36 cellular contexts compared by ENCODE assay signal in genomic region chr5:129155876-129156275, GRCh38.
A peak's percentile ranks its signal among the peaks of the same experiment; 100 is the strongest.
DNase-seq lines count a peak whose midpoint lies in the region; ATAC-seq, FAIRE-seq and TF ChIP-seq lines count a peak whose summit lies in the region.
"Had no signal": no experiment of that assay in that cellular context is flagged by ENCODE, and none has a peak within 500 bp of the region (broad histone marks: within the 10 kb centered on the region; RNA-seq: fewer than 3 reads in every experiment).

No MANE protein-coding gene starts in this region.

- no peak for TF ChIP-seq POLR2A in prostate gland (IDR thresholded peaks at IDR 0.05)

- DNase-seq in LNCaP clone FGC (ENCODE audit: low read depth) (peak; percentile 50), bronchial epithelial cell (ENCODE audit: low read depth) (no peak), prostate gland (ENCODE audit: low spot score) (peak; percentile 26)
- no peak for DNase-seq in effector CD8-positive, alpha-beta T cell (lab: John Stamatoyannopoulos, UW)
- no peak for DNase-seq in CD4-positive, alpha-beta memory T cell
- DNase-seq: 8988T; ACHN; AML-193; BE2C; C1 segment of cervical spinal cord; Caco-2; Calu3; CD4-positive, alpha-beta T cell; CD4-positive, CD25-positive, alpha-beta regulatory T cell; CD8-positive, alpha-beta memory T cell; CD8-positive, alpha-beta T cell; COR-L47; DMS 273 treated with DMSO at 0.1 percent for 48 hours; DMS153; DMS53; DMS79; DMS79 treated with DMSO at 0.1 percent for 48 hours; DND-41; EL had no signal

- no peak for ATAC-seq in HG02623 (IDR thresholded peaks at IDR 0.05; ENCODE audit: unreplicated experiment)
- ATAC-seq in GM21360 (IDR thresholded peaks at IDR 0.05; ENCODE audit: unreplicated experiment) = no peak
- ATAC-seq: A549; CD8-positive, alpha-beta T cell had no signal

- POLR2A ChIA-PET in CD4-positive, alpha-beta memory T cell (lab: Charles Lee; ENCODE audit: partially characterized antibody) = no interaction called here

- H3K36me3 ChIP-seq in bronchial epithelial cell (ENCODE audit: control insufficient read depth, insufficient read depth, low read length) (no peaks in the 10 kb centered on the region), prostate gland (no peaks in the 10 kb centered on the region)
- H3K36me3 ChIP-seq in CD4-positive, alpha-beta memory T cell (ENCODE audit: insufficient read depth, low read length) = no peaks in the 10 kb centered on the region
- H3K36me3 ChIP-seq: BE2C; BLaER1; BLaER1 treated with 17β-estradiol and CSF1 and Interleukin-3, amounts not matched to agents 10 nM and 100 nM had no signal

- H3K4me3 Mint-ChIP-seq in CD4-positive, alpha-beta memory T cell = no peak overlapping the region
- H3K4me3 Mint-ChIP-seq: B cell; CD14-positive monocyte; CD4-positive, alpha-beta T cell; CD4-positive, CD25-positive, alpha-beta regulatory T cell; CD8-positive, alpha-beta memory T cell; CD8-positive, alpha-beta T cell had no signal

- intact Hi-C loops in prostate gland (cut with DNase I) = no loop called here
- intact Hi-C loops in CD4-positive, alpha-beta memory T cell (cut with micrococcal nuclease) = no loop called here

- peaks cover 0 to 12% (median 8%) of the 10 kb centered on the region in 8 donors for H3K9me3 Mint-ChIP-seq in CD4-positive, alpha-beta memory T cell
- H3K9me3 Mint-ChIP-seq: CD4-positive, alpha-beta T cell had no signal

- H3K27me3 ChIP-seq in bronchial epithelial cell (ENCODE audit: control insufficient read depth, insufficient read depth, low read length) = no peaks in the 10 kb centered on the region
- H3K27me3 ChIP-seq in prostate gland (replicated peaks; ENCODE audit: insufficient read depth) = no peaks in the 10 kb centered on the region
- no peaks in the 10 kb centered on the region for H3K27me3 ChIP-seq in CD4-positive, alpha-beta memory T cell (ENCODE audit: insufficient read depth, low read length)
- H3K27me3 ChIP-seq: BE2C; BLaER1; BLaER1 treated with 17β-estradiol and CSF1 and Interleukin-3, amounts not matched to agents 10 nM and 100 nM had no signal

- CTCF ChIA-PET in CD4-positive, alpha-beta memory T cell (lab: Charles Lee; ENCODE audit: partially characterized antibody) = no interaction called here

- peak; percentile 66 for FAIRE-seq in bronchial epithelial cell (lab: Jason Lieb, UNC)
- FAIRE-seq: A204.1, A549, D721Med had no signal

- H3K27me3 Mint-ChIP-seq in CD4-positive, alpha-beta memory T cell = no peaks in the 10 kb centered on the region
- H3K27me3 Mint-ChIP-seq: B cell; CD4-positive, alpha-beta T cell; CD4-positive, CD25-positive, alpha-beta regulatory T cell; CD8-positive, alpha-beta memory T cell had no signal

- no peaks in the 10 kb centered on the region for H3K4me1 ChIP-seq in prostate gland (replicated peaks)
- H3K4me1 ChIP-seq in CD4-positive, alpha-beta memory T cell (ENCODE audit: insufficient read depth, low read length) = no peaks in the 10 kb centered on the region
- H3K4me1 ChIP-seq: A549; BE2C; BLaER1; BLaER1 treated with 17β-estradiol and CSF1 and Interleukin-3, amounts not matched to agents 10 nM and 100 nM; Caco-2 had no signal

- H3K27ac ChIP-seq in VCaP = peak overlapping the region; percentile 45; the same call in 1 of the 2 replicates
- no peak overlapping the region for H3K27ac ChIP-seq in prostate gland
- no peak overlapping the region for H3K27ac ChIP-seq in CD4-positive, alpha-beta memory T cell (ENCODE audit: low read depth, low read length)
- H3K27ac ChIP-seq: 22Rv1; A549; BLaER1; BLaER1 treated with 17β-estradiol and CSF1 and Interleukin-3, amounts not matched to agents 10 nM and 100 nM; C4-2B had no signal

- no peak for TF ChIP-seq CTCF in LNCaP clone FGC (IDR thresholded peaks at IDR 0.05; ENCODE audit: control insufficient read depth, extremely low read depth, insufficient read depth)
- TF ChIP-seq CTCF in VCaP (conservative IDR thresholded peaks at IDR 0.05) = no peak
- no peak for TF ChIP-seq CTCF in bronchial epithelial cell (IDR thresholded peaks at IDR 0.05; ENCODE audit: insufficient read depth, low read length, severe bottlenecking)
- TF ChIP-seq CTCF in prostate gland (IDR thresholded peaks at IDR 0.05) = no peak

- no peaks in the 10 kb centered on the region for H3K9me3 ChIP-seq in prostate gland
- no peaks in the 10 kb centered on the region for H3K9me3 ChIP-seq in CD4-positive, alpha-beta memory T cell (ENCODE audit: control insufficient read depth in 1 of 2, low read length in 2 of 2)
- H3K9me3 ChIP-seq: A549, BE2C, Caco-2 had no signal

- H3K4me3 ChIP-seq in LNCaP clone FGC (ENCODE audit: low read depth, low read length) (no peak overlapping the region), bronchial epithelial cell (ENCODE audit: low read depth, low read length) (no peak overlapping the region), prostate gland (no peak overlapping the region)
- H3K4me3 ChIP-seq in CD4-positive, alpha-beta memory T cell (ENCODE audit: low read length in 2 of 2) = no peak overlapping the region
- H3K4me3 ChIP-seq: A549; BLaER1; BLaER1 treated with 17β-estradiol and CSF1 and Interleukin-3, amounts not matched to agents 10 nM and 100 nM had no signal

- peaks cover 9 to 13% of the 10 kb centered on the region in 2 donors for H3K36me3 Mint-ChIP-seq in CD4-positive, alpha-beta memory T cell
- H3K36me3 Mint-ChIP-seq: CD14-positive monocyte had no signal

- no peaks in the 10 kb centered on the region for H3K4me1 Mint-ChIP-seq in CD4-positive, alpha-beta memory T cell
- H3K4me1 Mint-ChIP-seq: B cell; CD14-positive monocyte; CD4-positive, CD25-positive, alpha-beta regulatory T cell; CD8-positive, alpha-beta memory T cell had no signal

- WGBS in prostate gland = 79% methylated on average over 3 of the region's 3 CpGs

- no peak overlapping the region for H3K27ac Mint-ChIP-seq in CD4-positive, alpha-beta memory T cell
- H3K27ac Mint-ChIP-seq: B cell; CD14-positive monocyte; CD4-positive, alpha-beta T cell; CD4-positive, CD25-positive, alpha-beta regulatory T cell; CD8-positive, alpha-beta memory T cell; CD8-positive, alpha-beta T cell had no signal

Comparison
In these comparisons a context has a peak if more than half of its experiments do, and no peak if none do; other contexts are left out.
1. DNase-seq: peak in LNCaP clone FGC (single experiment) and prostate gland (single experiment); none in bronchial epithelial cell (single experiment), effector CD8-positive, alpha-beta T cell (single experiment) and CD4-positive, alpha-beta memory T cell (0 of 5).